Comparison of ENCODE assay signal across 2 cellular contexts in genomic region chr5:151151263-151151660, GRCh38.
TF ChIP-seq lines count a peak whose summit lies in the region.

No MANE protein-coding gene starts in this region.

TF ChIP-seq in SK-N-SH, 30 proteins besides CTCF, POLR2A, EP300 and RAD21 (continued from another document):
- TF ChIP-seq, protein P1, sequence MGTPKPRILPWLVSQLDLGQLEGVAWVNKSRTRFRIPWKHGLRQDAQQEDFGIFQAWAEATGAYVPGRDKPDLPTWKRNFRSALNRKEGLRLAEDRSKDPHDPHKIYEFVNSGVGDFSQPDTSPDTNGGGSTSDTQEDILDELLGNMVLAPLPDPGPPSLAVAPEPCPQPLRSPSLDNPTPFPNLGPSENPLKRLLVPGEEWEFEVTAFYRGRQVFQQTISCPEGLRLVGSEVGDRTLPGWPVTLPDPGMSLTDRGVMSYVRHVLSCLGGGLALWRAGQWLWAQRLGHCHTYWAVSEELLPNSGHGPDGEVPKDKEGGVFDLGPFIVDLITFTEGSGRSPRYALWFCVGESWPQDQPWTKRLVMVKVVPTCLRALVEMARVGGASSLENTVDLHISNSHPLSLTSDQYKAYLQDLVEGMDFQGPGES (IDR thresholded peaks at IDR 0.05; ENCODE audit: low read depth, low read length) = no peak
- TF ChIP-seq GATA2 (CRISPR knock-in tag; IDR thresholded peaks at IDR 0.05) (no peak), YY1 (IDR thresholded peaks at IDR 0.05; ENCODE audit: low read depth) (no peak), TAF1 (IDR thresholded peaks at IDR 0.05; ENCODE audit: borderline replicate concordance, low read depth, low read length) (no peak), TEAD4 (IDR thresholded peaks at IDR 0.05; ENCODE audit: borderline replicate concordance, insufficient read depth) (no peak), RCOR1 (IDR thresholded peaks at IDR 0.05; ENCODE audit: low read length) (no peak)

TF ChIP-seq in SK-N-SH treated with all-trans-retinoic acid at 6 μM for 48 hours, 23 proteins besides CTCF, POLR2A, EP300 and RAD21 (continued from another document):
- no peak for TF ChIP-seq PATZ1 (CRISPR knock-in tag; IDR thresholded peaks at IDR 0.05; ENCODE audit: borderline replicate concordance)
- TF ChIP-seq, protein P2, sequence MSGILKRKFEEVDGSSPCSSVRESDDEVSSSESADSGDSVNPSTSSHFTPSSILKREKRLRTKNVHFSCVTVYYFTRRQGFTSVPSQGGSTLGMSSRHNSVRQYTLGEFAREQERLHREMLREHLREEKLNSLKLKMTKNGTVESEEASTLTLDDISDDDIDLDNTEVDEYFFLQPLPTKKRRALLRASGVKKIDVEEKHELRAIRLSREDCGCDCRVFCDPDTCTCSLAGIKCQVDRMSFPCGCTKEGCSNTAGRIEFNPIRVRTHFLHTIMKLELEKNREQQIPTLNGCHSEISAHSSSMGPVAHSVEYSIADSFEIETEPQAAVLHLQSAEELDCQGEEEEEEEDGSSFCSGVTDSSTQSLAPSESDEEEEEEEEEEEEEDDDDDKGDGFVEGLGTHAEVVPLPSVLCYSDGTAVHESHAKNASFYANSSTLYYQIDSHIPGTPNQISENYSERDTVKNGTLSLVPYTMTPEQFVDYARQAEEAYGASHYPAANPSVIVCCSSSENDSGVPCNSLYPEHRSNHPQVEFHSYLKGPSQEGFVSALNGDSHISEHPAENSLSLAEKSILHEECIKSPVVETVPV (CRISPR knock-in tag; IDR thresholded peaks at IDR 0.05) = no peak
- TF ChIP-seq, protein P3, sequence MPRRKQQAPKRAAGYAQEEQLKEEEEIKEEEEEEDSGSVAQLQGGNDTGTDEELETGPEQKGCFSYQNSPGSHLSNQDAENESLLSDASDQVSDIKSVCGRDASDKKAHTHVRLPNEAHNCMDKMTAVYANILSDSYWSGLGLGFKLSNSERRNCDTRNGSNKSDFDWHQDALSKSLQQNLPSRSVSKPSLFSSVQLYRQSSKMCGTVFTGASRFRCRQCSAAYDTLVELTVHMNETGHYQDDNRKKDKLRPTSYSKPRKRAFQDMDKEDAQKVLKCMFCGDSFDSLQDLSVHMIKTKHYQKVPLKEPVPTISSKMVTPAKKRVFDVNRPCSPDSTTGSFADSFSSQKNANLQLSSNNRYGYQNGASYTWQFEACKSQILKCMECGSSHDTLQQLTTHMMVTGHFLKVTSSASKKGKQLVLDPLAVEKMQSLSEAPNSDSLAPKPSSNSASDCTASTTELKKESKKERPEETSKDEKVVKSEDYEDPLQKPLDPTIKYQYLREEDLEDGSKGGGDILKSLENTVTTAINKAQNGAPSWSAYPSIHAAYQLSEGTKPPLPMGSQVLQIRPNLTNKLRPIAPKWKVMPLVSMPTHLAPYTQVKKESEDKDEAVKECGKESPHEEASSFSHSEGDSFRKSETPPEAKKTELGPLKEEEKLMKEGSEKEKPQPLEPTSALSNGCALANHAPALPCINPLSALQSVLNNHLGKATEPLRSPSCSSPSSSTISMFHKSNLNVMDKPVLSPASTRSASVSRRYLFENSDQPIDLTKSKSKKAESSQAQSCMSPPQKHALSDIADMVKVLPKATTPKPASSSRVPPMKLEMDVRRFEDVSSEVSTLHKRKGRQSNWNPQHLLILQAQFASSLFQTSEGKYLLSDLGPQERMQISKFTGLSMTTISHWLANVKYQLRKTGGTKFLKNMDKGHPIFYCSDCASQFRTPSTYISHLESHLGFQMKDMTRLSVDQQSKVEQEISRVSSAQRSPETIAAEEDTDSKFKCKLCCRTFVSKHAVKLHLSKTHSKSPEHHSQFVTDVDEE (CRISPR knock-in tag; IDR thresholded peaks at IDR 0.05) = no peak
- TF ChIP-seq BACH2 (CRISPR knock-in tag; IDR thresholded peaks at IDR 0.05; ENCODE audit: borderline replicate concordance) = no peak
- TF ChIP-seq ZFP30 (CRISPR knock-in tag; IDR thresholded peaks at IDR 0.05) = no peak
- TF ChIP-seq CSDC2 (CRISPR knock-in tag; IDR thresholded peaks at IDR 0.05) = no peak
- TF ChIP-seq ZFP3 (CRISPR knock-in tag; IDR thresholded peaks at IDR 0.05) = no peak
- no peak for TF ChIP-seq CREB5 (CRISPR knock-in tag; IDR thresholded peaks at IDR 0.05; ENCODE audit: low read depth)
- TF ChIP-seq ZC3H10 (CRISPR knock-in tag; IDR thresholded peaks at IDR 0.05) = no peak
- no peak for TF ChIP-seq PPARA (CRISPR knock-in tag; IDR thresholded peaks at IDR 0.05; ENCODE audit: borderline replicate concordance)
- no peak for TF ChIP-seq TCF4 (CRISPR knock-in tag; IDR thresholded peaks at IDR 0.05; ENCODE audit: borderline replicate concordance)
- no peak for TF ChIP-seq TOX (CRISPR knock-in tag; IDR thresholded peaks at IDR 0.05; ENCODE audit: borderline replicate concordance)
- no peak for TF ChIP-seq ESRRG (CRISPR knock-in tag; IDR thresholded peaks at IDR 0.05)
- TF ChIP-seq ZNF8 (CRISPR knock-in tag; IDR thresholded peaks at IDR 0.05) = no peak
- no peak for TF ChIP-seq ZNF70 (CRISPR knock-in tag; IDR thresholded peaks at IDR 0.05)
- TF ChIP-seq, protein P4, sequence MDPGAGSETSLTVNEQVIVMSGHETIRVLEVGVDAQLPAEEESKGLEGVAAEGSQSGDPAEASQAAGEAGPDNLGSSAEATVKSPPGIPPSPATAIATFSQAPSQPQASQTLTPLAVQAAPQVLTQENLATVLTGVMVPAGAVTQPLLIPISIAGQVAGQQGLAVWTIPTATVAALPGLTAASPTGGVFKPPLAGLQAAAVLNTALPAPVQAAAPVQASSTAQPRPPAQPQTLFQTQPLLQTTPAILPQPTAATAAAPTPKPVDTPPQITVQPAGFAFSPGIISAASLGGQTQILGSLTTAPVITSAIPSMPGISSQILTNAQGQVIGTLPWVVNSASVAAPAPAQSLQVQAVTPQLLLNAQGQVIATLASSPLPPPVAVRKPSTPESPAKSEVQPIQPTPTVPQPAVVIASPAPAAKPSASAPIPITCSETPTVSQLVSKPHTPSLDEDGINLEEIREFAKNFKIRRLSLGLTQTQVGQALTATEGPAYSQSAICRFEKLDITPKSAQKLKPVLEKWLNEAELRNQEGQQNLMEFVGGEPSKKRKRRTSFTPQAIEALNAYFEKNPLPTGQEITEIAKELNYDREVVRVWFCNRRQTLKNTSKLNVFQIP (CRISPR knock-in tag; IDR thresholded peaks at IDR 0.05; ENCODE audit: borderline replicate concordance, low read depth) = no peak
